ENCODE assay signal across 10 cellular contexts in the genomic region with DNA sequence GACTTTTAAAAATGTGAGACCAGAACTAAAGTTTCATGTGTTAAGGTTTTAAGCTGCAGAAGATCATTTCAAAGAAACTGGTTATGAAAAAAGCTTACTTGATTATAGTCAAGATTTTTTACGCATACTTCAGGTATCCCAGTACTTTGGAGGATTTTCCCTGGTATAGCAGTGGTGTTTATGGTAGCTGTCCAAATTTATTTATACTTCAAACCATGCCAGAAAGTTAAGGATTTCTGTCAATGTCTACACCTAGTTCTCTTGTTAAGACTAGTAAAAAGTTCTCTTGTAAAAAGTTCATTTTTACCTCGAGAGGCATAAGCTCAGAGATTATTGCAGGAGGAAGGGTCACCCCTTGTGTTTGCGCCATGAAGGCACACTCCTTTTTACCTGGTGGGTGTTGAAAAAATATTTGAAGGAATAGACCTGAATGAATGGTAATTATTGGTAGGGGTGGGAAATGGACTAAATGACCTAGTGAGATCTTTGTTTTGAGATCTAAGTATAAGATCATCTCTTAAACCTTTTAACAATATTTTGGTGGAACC. TPM values are rescaled to one million over a fixed set of nuclear protein-coding genes. Genes with fewer than 3 reads are reported as not detected.
DNase-seq lines count a peak whose midpoint lies in the region; ATAC-seq and TF ChIP-seq lines count a peak whose summit lies in the region.
"Had no signal": no experiment of that assay in that cellular context is flagged by ENCODE, and none has a peak within 500 bp of the region (broad histone marks: within the 10 kb centered on the region; RNA-seq: fewer than 3 reads in every experiment).

No MANE protein-coding gene starts in this region.

- TF ChIP-seq CTCF in left lung (IDR thresholded peaks at IDR 0.05) (no peak), tibial nerve (IDR thresholded peaks at IDR 0.05) (no peak)

- peaks cover 1% of the 10 kb centered on the region for H3K36me3 Mint-ChIP-seq in activated naive CD4-positive, alpha-beta T cell treated with anti-CD3 and anti-CD28 coated beads for 36 hours (ENCODE audit: low read depth)
- peaks cover 4% of the 10 kb centered on the region for H3K36me3 Mint-ChIP-seq in activated naive CD8-positive, alpha-beta T cell treated with anti-CD3 and anti-CD28 coated beads, Interleukin-2, amount 10 ng/mL, durations not matched to agents 7 days and 5 days

- H3K9me3 ChIP-seq in left lung (no peaks in the 10 kb centered on the region), tibial nerve (no peaks in the 10 kb centered on the region)

- peak overlapping the region; percentile 81 for H3K4me3 Mint-ChIP-seq in activated naive CD4-positive, alpha-beta T cell treated with anti-CD3 and anti-CD28 coated beads for 36 hours
- peak overlapping the region; percentile 84 for H3K4me3 Mint-ChIP-seq in activated naive CD8-positive, alpha-beta T cell treated with anti-CD3 and anti-CD28 coated beads, Interleukin-2, amount 10 ng/mL, durations not matched to agents 7 days and 5 days

- H3K27me3 Mint-ChIP-seq in activated naive CD4-positive, alpha-beta T cell treated with anti-CD3 and anti-CD28 coated beads for 36 hours (ENCODE audit: low read depth) = no peaks in the 10 kb centered on the region
- H3K27me3 Mint-ChIP-seq in activated naive CD8-positive, alpha-beta T cell treated with anti-CD3 and anti-CD28 coated beads, Interleukin-2, amount 10 ng/mL, durations not matched to agents 7 days and 5 days = no peaks in the 10 kb centered on the region

- H3K27ac ChIP-seq in left lung (peak overlapping the region; percentile 2 to 100), tibial nerve (peak overlapping the region in 3 of 4 donors; percentile 99 to 100 (median 100))

- TF ChIP-seq EP300 in tibial nerve (IDR thresholded peaks at IDR 0.05) = no peak

- H3K4me1 ChIP-seq in left lung (peaks cover 9 to 65% of the 10 kb centered on the region in 2 donors), tibial nerve (peaks cover 0 to 71% (median 31%) of the 10 kb centered on the region in 4 donors)

- peak overlapping the region; percentile 87 for H3K27ac Mint-ChIP-seq in activated naive CD4-positive, alpha-beta T cell treated with anti-CD3 and anti-CD28 coated beads for 36 hours
- peak overlapping the region; percentile 87 for H3K27ac Mint-ChIP-seq in activated naive CD8-positive, alpha-beta T cell treated with anti-CD3 and anti-CD28 coated beads, Interleukin-2, amount 10 ng/mL, durations not matched to agents 7 days and 5 days

- peaks cover 57% of the 10 kb centered on the region for H3K4me1 Mint-ChIP-seq in activated naive CD4-positive, alpha-beta T cell treated with anti-CD3 and anti-CD28 coated beads for 36 hours (ENCODE audit: low read depth)
- H3K4me1 Mint-ChIP-seq in activated naive CD8-positive, alpha-beta T cell treated with anti-CD3 and anti-CD28 coated beads, Interleukin-2, amount 10 ng/mL, durations not matched to agents 7 days and 5 days = peaks cover 52% of the 10 kb centered on the region

- no peaks in the 10 kb centered on the region for H3K36me3 ChIP-seq in left lung
- no peaks in the 10 kb centered on the region for H3K36me3 ChIP-seq in tibial nerve

- intact Hi-C loops in activated naive CD4-positive, alpha-beta T cell treated with anti-CD3 and anti-CD28 coated beads for 36 hours (cut with micrococcal nuclease) = loop anchor here (2.0 to 10.0 kb wide), 2 partner anchors 29 to 1945 kb away; partner anchors contain the start of gene BRWD1
- intact Hi-C loops in left lung (cut with DNase I) = loop anchor here in 1 of 2 donors (10.0 kb wide), 1 partner anchor 105 kb away; the partner anchor contains the start of gene VPS26C

- POLR2A ChIA-PET in activated naive CD8-positive, alpha-beta T cell treated with anti-CD3 and anti-CD28 coated beads, Interleukin-2, amount 10 ng/mL, durations not matched to agents 7 days and 5 days (lab: Charles Lee) = interaction anchor here (0.6 to 3.1 kb wide), 6 partner anchors 12 to 252 kb away, joined by 3 to 25 read pairs (median 6); partner anchors contain the start of gene VPS26C

- no peak for ATAC-seq in activated naive CD8-positive, alpha-beta T cell treated with anti-CD3 and anti-CD28 coated beads, Interleukin-2, amount 10 ng/mL, durations not matched to agents 7 days and 5 days (ENCODE audit: low read depth)
- ATAC-seq in left lung = no peak

- H3K27me3 ChIP-seq in left lung (no peaks in the 10 kb centered on the region), tibial nerve (no peaks in the 10 kb centered on the region)

- H3K4me3 ChIP-seq in left lung (peak overlapping the region in 1 of 2 donors; percentile 87), tibial nerve (peak overlapping the region in 1 of 4 donors; percentile 90)

- CTCF ChIA-PET in activated naive CD4-positive, alpha-beta T cell treated with anti-CD3 and anti-CD28 coated beads for 36 hours (lab: Charles Lee) = interaction anchor here (0.8 to 1.6 kb wide), 5 partner anchors 16 to 112 kb away, joined by 3 to 4 read pairs (median 3); no protein-coding TSS in a partner anchor

- no peaks in the 10 kb centered on the region for H3K9me3 Mint-ChIP-seq in activated naive CD4-positive, alpha-beta T cell treated with anti-CD3 and anti-CD28 coated beads for 36 hours
- no peaks in the 10 kb centered on the region for H3K9me3 Mint-ChIP-seq in activated naive CD8-positive, alpha-beta T cell treated with anti-CD3 and anti-CD28 coated beads, Interleukin-2, amount 10 ng/mL, durations not matched to agents 7 days and 5 days

- no peak for DNase-seq in activated naive CD4-positive, alpha-beta T cell treated with anti-CD3 and anti-CD28 coated beads for 36 hours
- DNase-seq in activated naive CD4-positive, alpha-beta T cell treated with anti-CD3 and anti-CD28 coated beads, Interleukin-2, amount 50 U/mL, for 16 hours = no peak
- no peak for DNase-seq in activated naive CD8-positive, alpha-beta T cell treated with anti-CD3 and anti-CD28 coated beads, Interleukin-2, amount 10 ng/mL, durations not matched to agents 7 days and 5 days
- DNase-seq in left lung (no peak), tibial nerve (ENCODE audit: low spot score in 2 of 2) (no peak), NCI-H2029 treated with DMSO at 0.1 percent for 48 hours (lab: John Stamatoyannopoulos, UW) (no peak)
- no peak for DNase-seq in activated CD4-positive, CD25-positive, alpha-beta regulatory T cell treated with anti-CD3 and anti-CD28 coated beads, Interleukin-2, amount 50 U/mL, for 72 hours
- no peak for DNase-seq in stimulated activated CD4-positive, alpha-beta T cell treated with anti-CD3 and anti-CD28 coated beads, Interleukin-4, amount 100 ng/mL, for 4 hours
- DNase-seq: activated CD8-positive, alpha-beta memory T cell treated with anti-CD3 and anti-CD28 coated beads for 24 hours; occipital lobe had no signal

- WGBS in tibial nerve, 2 donors = 31 to 33% methylated on average over 3 of the region's 3 CpGs

- TF ChIP-seq POLR2A in tibial nerve (IDR thresholded peaks at IDR 0.05) = no peak

RNA-seq across cellular contexts. Expression of gene DYRK1A, which starts 2.8 kb away (rescaled TPM):
- 10 to 100 TPM; 49.8 to 51.4 TPM for total RNA-seq in activated naive CD4-positive, alpha-beta T cell treated with anti-CD3 and anti-CD28 coated beads for 36 hours
- 100 to 1,000 TPM; 109 to 122 TPM for total RNA-seq in activated naive CD8-positive, alpha-beta T cell treated with anti-CD3 and anti-CD28 coated beads, Interleukin-2, amount 10 ng/mL, durations not matched to agents 7 days and 5 days
- total RNA-seq in left lung = 10 to 100 TPM; 57.0 to 61.9 TPM
- 10 to 100 TPM; 65.8 to 81.6 (median 68.2) TPM for total RNA-seq in tibial nerve
